In the genomic region with DNA sequence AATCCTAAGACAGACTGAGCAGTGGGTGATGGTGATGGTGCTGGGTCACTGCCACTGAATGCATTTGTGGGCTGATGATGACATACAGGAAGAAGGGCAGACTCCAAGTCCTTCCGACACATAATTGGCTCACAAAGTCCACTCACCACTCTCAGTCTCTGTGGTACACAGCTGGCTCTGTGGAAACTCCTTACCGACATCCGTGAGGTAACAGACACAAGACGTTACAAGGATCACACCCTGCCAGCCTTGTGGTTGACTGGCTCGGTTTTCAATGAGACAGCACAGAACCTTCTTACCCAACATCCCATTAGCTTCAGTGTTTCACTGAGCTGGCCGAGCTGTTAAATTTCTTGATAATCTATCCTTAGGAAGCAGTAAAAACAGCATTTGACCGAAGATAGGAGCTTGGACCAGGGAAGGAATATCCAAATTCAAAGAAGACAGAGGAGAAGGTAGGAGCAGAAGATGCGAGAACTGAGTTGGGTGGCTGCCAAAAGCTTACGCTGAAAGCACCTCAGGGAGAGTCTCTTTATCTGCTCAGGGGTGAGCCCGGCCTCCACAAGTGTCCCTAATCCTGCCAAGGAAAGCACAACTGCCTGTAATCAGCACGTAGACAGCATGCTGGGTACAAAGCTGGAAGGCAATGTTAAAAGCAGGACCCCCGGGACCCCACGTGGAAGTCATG, we compare ENCODE assay signal across 8 cellular contexts. TPM values are rescaled to one million over a fixed set of nuclear protein-coding genes. Genes with fewer than 3 reads are reported as not detected.
DNase-seq lines count a peak whose midpoint lies in the region; ATAC-seq and TF ChIP-seq lines count a peak whose summit lies in the region.

No MANE protein-coding gene starts in this region.

- no peak overlapping the region for H3K4me3 Mint-ChIP-seq in activated naive CD4-positive, alpha-beta T cell treated with anti-CD3 and anti-CD28 coated beads for 36 hours

- DNase-seq in BJ (ENCODE audit: low read depth) (peak; percentile 97), NCI-H82 (lab: John Stamatoyannopoulos, UW) (peak; percentile 87), left cardiac atrium (peak; percentile 78), SK-N-DZ (ENCODE audit: low spot score) (no peak), inferior parietal cortex (ENCODE audit: extremely low spot score) (no peak), hippocampal formation (lab: John Stamatoyannopoulos, UW) (no peak)
- DNase-seq in activated naive CD4-positive, alpha-beta T cell treated with anti-CD3 and anti-CD28 coated beads for 36 hours = peak; percentile 56
- DNase-seq in stimulated activated CD8-positive, alpha-beta memory T cell treated with anti-CD3 and anti-CD28 coated beads, Interleukin-7, amount 100 ng/mL, for 1 hour (ENCODE audit: low read depth in 2 of 2) = peak; percentile 46 to 64

- peaks cover 29% of the 10 kb centered on the region for H3K36me3 ChIP-seq in BJ (ENCODE audit: control insufficient read depth, insufficient read depth, low read length)

- H3K27ac Mint-ChIP-seq in activated naive CD4-positive, alpha-beta T cell treated with anti-CD3 and anti-CD28 coated beads for 36 hours = peak overlapping the region; percentile 82

- peaks cover 31% of the 10 kb centered on the region for H3K4me1 Mint-ChIP-seq in activated naive CD4-positive, alpha-beta T cell treated with anti-CD3 and anti-CD28 coated beads for 36 hours (ENCODE audit: low read depth)

- H3K4me3 ChIP-seq in BJ (ENCODE audit: low read depth, low read length) = no peak overlapping the region

- no peaks in the 10 kb centered on the region for H3K27me3 ChIP-seq in BJ (ENCODE audit: control insufficient read depth, insufficient read depth, low read length)

- CTCF ChIA-PET in BJ (lab: Yijun Ruan, JAX) = interaction anchor here (0.8 to 3.3 kb wide), 7 partner anchors 10 to 204 kb away, joined by 3 to 25 read pairs (median 3); a partner anchor contains a TSS
- CTCF ChIA-PET in activated naive CD4-positive, alpha-beta T cell treated with anti-CD3 and anti-CD28 coated beads for 36 hours (lab: Charles Lee) = interaction anchor here (0.8 to 2.2 kb wide), 5 partner anchors 13 to 92 kb away, joined by 3 to 6 read pairs (median 3); no protein-coding TSS in a partner anchor

- no peaks in the 10 kb centered on the region for H3K9me3 Mint-ChIP-seq in activated naive CD4-positive, alpha-beta T cell treated with anti-CD3 and anti-CD28 coated beads for 36 hours

- H3K27me3 Mint-ChIP-seq in activated naive CD4-positive, alpha-beta T cell treated with anti-CD3 and anti-CD28 coated beads for 36 hours (ENCODE audit: low read depth) = no peaks in the 10 kb centered on the region

- POLR2A ChIA-PET in BJ (lab: Charles Lee) = no interaction called here

- no peak for TF ChIP-seq CTCF in BJ (IDR thresholded peaks at IDR 0.05; ENCODE audit: insufficient read depth, low read depth, low read length)

- intact Hi-C loops in activated naive CD4-positive, alpha-beta T cell treated with anti-CD3 and anti-CD28 coated beads for 36 hours (cut with micrococcal nuclease) = no loop called here
- intact Hi-C loops in left cardiac atrium (cut with DNase I) = loop anchor here in 1 of 2 donors (5.0 to 10.0 kb wide), 2 partner anchors 34 to 161 kb away; no protein-coding TSS in a partner anchor

- ATAC-seq in left cardiac atrium = peak; percentile 75 to 80

- peaks cover 28% of the 10 kb centered on the region for H3K36me3 Mint-ChIP-seq in activated naive CD4-positive, alpha-beta T cell treated with anti-CD3 and anti-CD28 coated beads for 36 hours (ENCODE audit: low read depth)

RNA-seq across cellular contexts. Expression of a gene that starts 5.5 kb away (rescaled TPM):
- 298 and 300 TPM in 2 replicates for polyA plus RNA-seq in BJ (2011; rRNA removed)
- 56.2 and 75.9 TPM in 2 replicates for polyA minus RNA-seq in BJ (2011; rRNA and poly(A)+ RNA removed)
- 1 to 10 TPM; 3.8 to 4.2 TPM for total RNA-seq in activated naive CD4-positive, alpha-beta T cell treated with anti-CD3 and anti-CD28 coated beads for 36 hours
- total RNA-seq in left cardiac atrium = 100 to 1,000 TPM; 394 to 506 TPM
- polyA plus RNA-seq in SK-N-DZ (2014; cell fraction: cytosol; rRNA removed) = 164 and 175 TPM in 2 replicates
- polyA plus RNA-seq in SK-N-DZ (2014; cell fraction: nucleus; rRNA removed) = 91.7 and 100 TPM in 2 replicates

RNA-seq across cellular contexts. Expression of a gene that starts 10.1 kb away (rescaled TPM):
- polyA plus RNA-seq in BJ (2011; rRNA removed) = 12.5 and 17.2 TPM in 2 replicates
- 14.3 and 15.1 TPM in 2 replicates for polyA minus RNA-seq in BJ (2011; rRNA and poly(A)+ RNA removed)
- 10 to 100 TPM; 33.0 to 33.6 TPM for total RNA-seq in activated naive CD4-positive, alpha-beta T cell treated with anti-CD3 and anti-CD28 coated beads for 36 hours
- total RNA-seq in left cardiac atrium = 10 to 100 TPM; 44.9 to 55.3 TPM
- polyA plus RNA-seq in SK-N-DZ (2014; cell fraction: cytosol; rRNA removed) = 31.5 and 37.4 TPM in 2 replicates
- polyA plus RNA-seq in SK-N-DZ (2014; cell fraction: nucleus; rRNA removed) = 28.4 and 34.2 TPM in 2 replicates

RNA-seq across cellular contexts. Expression of a gene that starts 10.3 kb away (rescaled TPM):
- 35.0 and 49.8 TPM in 2 replicates for polyA plus RNA-seq in BJ (2011; rRNA removed)
- 4.6 and 8.5 TPM in 2 replicates for polyA minus RNA-seq in BJ (2011; rRNA and poly(A)+ RNA removed)
- total RNA-seq in activated naive CD4-positive, alpha-beta T cell treated with anti-CD3 and anti-CD28 coated beads for 36 hours = 10 to 100 TPM; 18.9 to 20.0 TPM
- 10 to 100 TPM; 22.0 to 25.7 TPM for total RNA-seq in left cardiac atrium
- polyA plus RNA-seq in SK-N-DZ (2014; cell fraction: cytosol; rRNA removed) = 54.4 and 64.0 TPM in 2 replicates
- 69.4 and 78.4 TPM in 2 replicates for polyA plus RNA-seq in SK-N-DZ (2014; cell fraction: nucleus; rRNA removed)

RNA-seq across cellular contexts. Expression of a gene that starts 20.8 kb away (rescaled TPM):
- 110 and 130 TPM in 2 replicates for polyA plus RNA-seq in BJ (2011; rRNA removed)
- polyA minus RNA-seq in BJ (2011; rRNA and poly(A)+ RNA removed) = 52.3 and 58.0 TPM in 2 replicates
- total RNA-seq in activated naive CD4-positive, alpha-beta T cell treated with anti-CD3 and anti-CD28 coated beads for 36 hours = 100 to 1,000 TPM; 241 to 263 TPM
- 100 to 1,000 TPM in 1 of 2 donors, 10 to 100 TPM in 1; 78.1 to 108 TPM for total RNA-seq in left cardiac atrium
- polyA plus RNA-seq in SK-N-DZ (2014; cell fraction: cytosol; rRNA removed) = 618 and 705 TPM in 2 replicates
- polyA plus RNA-seq in SK-N-DZ (2014; cell fraction: nucleus; rRNA removed) = 1,335 and 1,788 TPM in 2 replicates

RNA-seq across cellular contexts. Expression of a gene that starts 21.6 kb away (rescaled TPM):
- 18.6 and 27.9 TPM in 2 replicates for polyA plus RNA-seq in BJ (2011; rRNA removed)
- polyA minus RNA-seq in BJ (2011; rRNA and poly(A)+ RNA removed) = 16.5 and 18.0 TPM in 2 replicates
- 10 to 100 TPM; 15.0 to 15.8 TPM for total RNA-seq in activated naive CD4-positive, alpha-beta T cell treated with anti-CD3 and anti-CD28 coated beads for 36 hours
- total RNA-seq in left cardiac atrium = 10 to 100 TPM; 23.0 to 28.0 TPM
- polyA plus RNA-seq in SK-N-DZ (2014; cell fraction: cytosol; rRNA removed) = 33.1 and 35.2 TPM in 2 replicates
- 48.5 and 64.6 TPM in 2 replicates for polyA plus RNA-seq in SK-N-DZ (2014; cell fraction: nucleus; rRNA removed)

Comparison
In these comparisons a context has a peak if more than half of its experiments do, and no peak if none do; other contexts are left out.
1. DNase-seq: peak in BJ (single experiment), NCI-H82 (single experiment), activated naive CD4-positive, alpha-beta T cell treated with anti-CD3 and anti-CD28 coated beads for 36 hours (single experiment), left cardiac atrium (single experiment) and stimulated activated CD8-positive, alpha-beta memory T cell treated with anti-CD3 and anti-CD28 coated beads, Interleukin-7, amount 100 ng/mL, for 1 hour (2 of 2); none in SK-N-DZ (single experiment), inferior parietal cortex (single experiment) and hippocampal formation (0 of 2).
2. RNA of a gene that starts 5.5 kb away (total RNA-seq): 394 to 506 TPM in left cardiac atrium; 3.8 to 4.2 TPM in activated naive CD4-positive, alpha-beta T cell treated with anti-CD3 and anti-CD28 coated beads for 36 hours; every median in the first group is over 10 times any median in the second.